28 cellular contexts compared by ENCODE assay signal in the genomic region with DNA sequence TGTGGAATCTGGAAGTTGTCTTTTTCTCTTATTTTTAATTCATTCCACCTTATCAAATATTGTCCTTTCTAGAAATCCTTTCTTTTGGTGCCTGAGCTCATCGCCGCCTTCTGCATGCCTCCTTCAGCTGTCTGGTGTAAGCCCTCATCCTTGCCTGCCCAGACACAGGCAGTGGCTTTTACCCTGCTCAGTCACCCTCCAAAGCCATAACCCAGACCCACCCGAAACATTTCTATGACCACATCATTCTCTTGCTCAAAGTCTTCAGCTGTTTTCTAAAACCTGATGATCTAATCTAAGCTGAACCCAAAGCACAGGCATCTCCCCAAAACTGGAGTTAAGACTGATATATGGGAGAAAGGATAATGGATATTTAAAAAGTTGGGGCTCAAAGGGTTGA.
"Had no signal": no experiment of that assay in that cellular context is flagged by ENCODE, and none has a peak within 500 bp of the region (broad histone marks: within the 10 kb centered on the region; RNA-seq: fewer than 3 reads in every experiment).

No MANE protein-coding gene starts in this region.

- H3K4me1 ChIP-seq: gastroesophageal sphincter, stomach, tibial artery, upper lobe of right lung had no signal

- H3K27ac ChIP-seq: dorsolateral prefrontal cortex, gastroesophageal sphincter, stomach, tibial artery, upper lobe of right lung had no signal

- H3K36me3 ChIP-seq: cardiac muscle cell, gastroesophageal sphincter, stomach, tibial artery, upper lobe of right lung had no signal

- H3K27ac Mint-ChIP-seq: activated naive CD8-positive, alpha-beta T cell; activated T-cell treated with anti-CD3 and anti-CD28 coated beads, Interleukin-2, amount 50 U/mL, for 72 hours; brain; natural killer cell; stimulated activated naive B cell treated with anti-CD40 and anti-IgM and Interleukin-4, amounts not matched to agents 10 μg/mL and 1 μg/mL and 100 μg/mL, for 72 hours; T-helper 2 cell treated with Interferon-gamma antibody and Interleukin-4, amounts not matched to agents 5 μg/mL and 100 μg/mL, for 36 hours had no signal

- H3K27me3 ChIP-seq: cardiac muscle cell, gastroesophageal sphincter, stomach, tibial artery, upper lobe of right lung had no signal

- DNase-seq: activated CD4-positive, alpha-beta T cell treated with anti-CD3 and anti-CD28 coated beads for 4 hours; activated CD4-positive, alpha-beta T cell treated with anti-CD3 and anti-CD28 coated beads, Interleukin-2, amount 50 U/mL, for 4 hours; activated naive CD4-positive, alpha-beta T cell treated with Interleukin-2 at 50 U/mL for 16 hours; activated T-cell treated with anti-CD3 and anti-CD28 coated beads for 4 hours; activated T-cell treated with anti-CD3 and anti-CD28 coated beads, Interleukin-2, amount 50 U/mL, for 72 hours; aorta; dorsolateral prefrontal cortex; effector memory CD4-positive, alpha-beta T cell; erythroblast; kidney glomerular epithelial cell; natural killer cell; posterior cingulate gyrus; stimulated activated CD4-positive, alpha-beta T cell treated with anti-CD3 and anti-CD28 coated beads, Interleukin-15, amount 100 ng/mL, for 24 hours; stimulated activated CD4-positive, alpha-beta T cell treated with anti-CD3 and anti-CD28 coated beads, Interleukin-2, amount 100 ng/mL, for 24 hours; stimulated activated naive B cell treated with anti-CD40 and anti-IgM and Interleukin-4, amounts not matched to agents 10 μg/mL and 1 μg/mL and 100 μg/mL, for 72 hours; stomach; T-helper 1 cell; tibial artery; upper lobe of right lung had no signal

- H3K9me3 Mint-ChIP-seq: brain had no signal

- H3K9me3 ChIP-seq: gastroesophageal sphincter, tibial artery, upper lobe of right lung had no signal

- H3K36me3 Mint-ChIP-seq: activated naive CD8-positive, alpha-beta T cell; brain; natural killer cell; stimulated activated naive B cell treated with anti-CD40 and anti-IgM and Interleukin-4, amounts not matched to agents 10 μg/mL and 1 μg/mL and 100 μg/mL, for 72 hours had no signal

- H3K27me3 Mint-ChIP-seq: stimulated activated naive B cell treated with anti-CD40 and anti-IgM and Interleukin-4, amounts not matched to agents 10 μg/mL and 1 μg/mL and 100 μg/mL, for 72 hours had no signal

- ATAC-seq: activated T-cell treated with anti-CD3 and anti-CD28 coated beads, Interleukin-2, amount 50 U/mL, for 72 hours; gastroesophageal sphincter; left lobe of liver; natural killer cell; sciatic nerve; stimulated activated naive B cell treated with anti-CD40 and anti-IgM and Interleukin-4, amounts not matched to agents 10 μg/mL and 1 μg/mL and 100 μg/mL, for 72 hours; upper lobe of right lung had no signal

- H3K4me3 Mint-ChIP-seq: activated naive CD8-positive, alpha-beta T cell; activated T-cell treated with anti-CD3 and anti-CD28 coated beads, Interleukin-2, amount 50 U/mL, for 72 hours; brain; natural killer cell; stimulated activated naive B cell treated with anti-CD40 and anti-IgM and Interleukin-4, amounts not matched to agents 10 μg/mL and 1 μg/mL and 100 μg/mL, for 72 hours; T-helper 2 cell treated with Interferon-gamma antibody and Interleukin-4, amounts not matched to agents 5 μg/mL and 100 μg/mL, for 36 hours had no signal

- H3K4me3 ChIP-seq: cardiac muscle cell, coronary artery, dorsolateral prefrontal cortex, gastroesophageal sphincter, lung, stomach, tibial artery, upper lobe of right lung had no signal

- H3K4me1 Mint-ChIP-seq: brain; natural killer cell; stimulated activated naive B cell treated with anti-CD40 and anti-IgM and Interleukin-4, amounts not matched to agents 10 μg/mL and 1 μg/mL and 100 μg/mL, for 72 hours had no signal
